Comparison of ENCODE assay signal across 8 cellular contexts in the genomic region with DNA sequence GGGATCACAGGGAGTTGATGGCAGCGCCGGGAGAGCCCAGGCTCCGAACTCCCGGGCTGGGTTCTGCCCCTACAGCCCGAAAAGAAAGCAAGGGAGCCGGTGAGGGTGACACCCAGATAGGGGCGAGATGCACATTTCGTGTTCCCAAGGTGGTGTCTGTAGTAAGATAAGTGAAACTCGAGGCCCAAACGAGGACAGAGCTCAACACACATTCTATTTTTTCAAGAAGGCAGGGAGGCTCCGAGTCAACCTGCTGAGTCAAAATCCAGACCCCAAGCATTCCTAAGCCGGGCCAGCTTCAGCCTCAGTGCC. TPM values are rescaled to one million over a fixed set of nuclear protein-coding genes. Genes with fewer than 3 reads are reported as not detected.
DNase-seq lines count a peak whose midpoint lies in the region; ATAC-seq lines count a peak whose summit lies in the region.

No MANE protein-coding gene starts in this region.

- intact Hi-C loops in activated CD4-positive, alpha-beta memory T cell treated with anti-CD3 and anti-CD28 coated beads for 36 hours (cut with micrococcal nuclease): loop anchor here (1.0 kb wide), 1 partner anchor 21 kb away; no protein-coding TSS in a partner anchor

- peak overlapping the region; percentile 83 for H3K4me3 Mint-ChIP-seq in T-helper 2 cell treated with Interferon-gamma antibody and Interleukin-4, amounts not matched to agents 5 μg/mL and 100 μg/mL, for 36 hours
- peak overlapping the region; percentile 75 for H3K4me3 Mint-ChIP-seq in activated CD4-positive, alpha-beta memory T cell treated with anti-CD3 and anti-CD28 coated beads for 36 hours

- H3K27ac ChIP-seq in subcutaneous abdominal adipose tissue (ENCODE audit: low read depth, low read length): peak overlapping the region; percentile 67

- H3K9ac ChIP-seq in subcutaneous abdominal adipose tissue (ENCODE audit: low read length in 5 of 5): peak overlapping the region in 3 of 5 donors; percentile 60 to 65 (median 64)

- no peak for DNase-seq in T-helper 2 cell treated with Interferon-gamma antibody and Interleukin-4, amounts not matched to agents 5 μg/mL and 100 μg/mL, for 36 hours (ENCODE audit: low spot score)
- DNase-seq in T-helper 2 cell: no peak
- DNase-seq in activated CD4-positive, alpha-beta memory T cell treated with anti-CD3 and anti-CD28 coated beads for 36 hours: no peak
- DNase-seq in stimulated activated CD8-positive, alpha-beta memory T cell treated with anti-CD3 and anti-CD28 coated beads, Interleukin-4, amount 100 ng/mL, for 48 hours: no peak
- no peak for DNase-seq in NCI-H146 treated with DMSO at 0.1 percent for 48 hours (lab: John Stamatoyannopoulos, UW; ENCODE audit: unreplicated experiment)

- no peaks in the 10 kb centered on the region for H3K36me3 ChIP-seq in subcutaneous abdominal adipose tissue (ENCODE audit: control insufficient read depth in 5 of 5, insufficient read depth in 5 of 5, low read length in 5 of 5)

- POLR2A ChIA-PET in activated CD4-positive, alpha-beta memory T cell treated with anti-CD3 and anti-CD28 coated beads for 36 hours (lab: Charles Lee): interaction anchor here (0.9 to 1.6 kb wide), 6 partner anchors 9 to 229 kb away, joined by 3 to 7 read pairs (median 6); a partner anchor contains a TSS

- ATAC-seq in HG03457 (IDR thresholded peaks at IDR 0.05; ENCODE audit: unreplicated experiment): no peak

- no peaks in the 10 kb centered on the region for H3K9me3 Mint-ChIP-seq in T-helper 2 cell treated with Interferon-gamma antibody and Interleukin-4, amounts not matched to agents 5 μg/mL and 100 μg/mL, for 36 hours
- H3K9me3 Mint-ChIP-seq in activated CD4-positive, alpha-beta memory T cell treated with anti-CD3 and anti-CD28 coated beads for 36 hours: no peaks in the 10 kb centered on the region

- H3K36me3 Mint-ChIP-seq in T-helper 2 cell treated with Interferon-gamma antibody and Interleukin-4, amounts not matched to agents 5 μg/mL and 100 μg/mL, for 36 hours (ENCODE audit: low read depth): peaks cover 1% of the 10 kb centered on the region
- no peaks in the 10 kb centered on the region for H3K36me3 Mint-ChIP-seq in activated CD4-positive, alpha-beta memory T cell treated with anti-CD3 and anti-CD28 coated beads for 36 hours

- H3K4me3 ChIP-seq in iPS-18c (ENCODE audit: insufficient read depth, low read depth, low read length): peak overlapping the region; percentile 95
- H3K4me3 ChIP-seq in subcutaneous abdominal adipose tissue (ENCODE audit: low read depth in 1 of 5, low read length in 5 of 5): peak overlapping the region; percentile 56 to 80 (median 69)

- H3K9me3 ChIP-seq in iPS-18c (ENCODE audit: control insufficient read depth, insufficient read depth, low read length) (no peaks in the 10 kb centered on the region), subcutaneous abdominal adipose tissue (ENCODE audit: control insufficient read depth in 5 of 5, low read length in 5 of 5) (no peaks in the 10 kb centered on the region)

- H3K27me3 ChIP-seq in subcutaneous abdominal adipose tissue (ENCODE audit: control insufficient read depth in 5 of 5, insufficient read depth in 4 of 5, low read length in 5 of 5): no peaks in the 10 kb centered on the region

- peak overlapping the region; percentile 88 for H3K27ac Mint-ChIP-seq in T-helper 2 cell treated with Interferon-gamma antibody and Interleukin-4, amounts not matched to agents 5 μg/mL and 100 μg/mL, for 36 hours
- peak overlapping the region; percentile 89 for H3K27ac Mint-ChIP-seq in activated CD4-positive, alpha-beta memory T cell treated with anti-CD3 and anti-CD28 coated beads for 36 hours

- peaks cover 30% of the 10 kb centered on the region for H3K4me1 Mint-ChIP-seq in T-helper 2 cell treated with Interferon-gamma antibody and Interleukin-4, amounts not matched to agents 5 μg/mL and 100 μg/mL, for 36 hours (ENCODE audit: low read depth)
- peaks cover 26% of the 10 kb centered on the region for H3K4me1 Mint-ChIP-seq in activated CD4-positive, alpha-beta memory T cell treated with anti-CD3 and anti-CD28 coated beads for 36 hours (ENCODE audit: low read depth)

- H3K27me3 Mint-ChIP-seq in T-helper 2 cell treated with Interferon-gamma antibody and Interleukin-4, amounts not matched to agents 5 μg/mL and 100 μg/mL, for 36 hours (ENCODE audit: low read depth): no peaks in the 10 kb centered on the region
- no peaks in the 10 kb centered on the region for H3K27me3 Mint-ChIP-seq in activated CD4-positive, alpha-beta memory T cell treated with anti-CD3 and anti-CD28 coated beads for 36 hours

- H3K4me1 ChIP-seq in subcutaneous abdominal adipose tissue (ENCODE audit: control insufficient read depth in 5 of 5, insufficient read depth in 5 of 5, low read length in 5 of 5): peaks cover 0 to 17% (median 13%) of the 10 kb centered on the region in 5 donors

- CTCF ChIA-PET in activated CD4-positive, alpha-beta memory T cell treated with anti-CD3 and anti-CD28 coated beads for 36 hours (lab: Charles Lee): interaction anchor here (0.7 to 2.7 kb wide), 5 partner anchors 8 to 162 kb away, joined by 3 to 25 read pairs (median 4); no protein-coding TSS in a partner anchor

RNA-seq across cellular contexts. Expression of gene YY1, which starts 24.2 kb away (rescaled TPM):
- 10 to 100 TPM; 88.6 to 98.2 TPM for total RNA-seq in activated CD4-positive, alpha-beta memory T cell treated with anti-CD3 and anti-CD28 coated beads for 36 hours

RNA-seq across cellular contexts. Expression of gene DEGS2, which starts 55.3 kb away (rescaled TPM):
- 1 to 10 TPM; 1.1 to 1.3 TPM for total RNA-seq in activated CD4-positive, alpha-beta memory T cell treated with anti-CD3 and anti-CD28 coated beads for 36 hours
